3 cellular contexts compared by ENCODE assay signal in the genomic region with DNA sequence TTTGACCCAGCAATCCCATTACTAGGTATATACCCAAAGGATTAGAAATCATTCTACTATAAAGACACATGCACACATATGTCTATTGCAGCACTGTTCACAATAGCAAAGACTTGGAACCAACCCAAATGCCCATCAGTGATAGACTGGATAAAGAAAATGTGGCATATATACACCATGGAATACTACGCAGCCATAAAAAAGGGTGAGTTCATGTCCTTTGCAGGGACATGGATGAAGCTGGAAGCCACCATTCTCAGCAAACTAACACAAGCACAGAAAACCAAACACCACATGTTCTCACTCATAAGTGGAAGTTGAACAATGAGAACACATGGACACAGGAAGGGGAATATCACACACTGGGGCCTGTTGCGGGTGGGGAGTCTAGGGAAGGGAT. TPM values are rescaled to one million over a fixed set of nuclear protein-coding genes. Genes with fewer than 3 reads are reported as not detected.
DNase-seq lines count a peak whose midpoint lies in the region; ATAC-seq, FAIRE-seq and TF ChIP-seq lines count a peak whose summit lies in the region.
"Not testable (repeated sequence)": the region's sequence is repeated elsewhere in the genome, so short reads cannot be mapped to it uniquely, and the experiment has no call there.

No MANE protein-coding gene starts in this region.

- not testable (repeated sequence) for H3K9me3 ChIP-seq in HEK293 (ENCODE audit: control insufficient read depth, insufficient read depth, low read depth, low read length); K562 (replicated peaks; ENCODE audit: control insufficient read depth, insufficient read depth, low read depth, low read length); HepG2 (ENCODE audit: low read length)

- WGBS in K562 (ENCODE audit: insufficient coverage, low coverage, missing lambda C conversion rate) = 18% methylated on average over 2 of the region's 2 CpGs
- WGBS in HepG2 (ENCODE audit: low lambda C conversion rate) = 97% methylated on average over 2 of the region's 2 CpGs

- TF ChIP-seq EP300 in K562 (IDR thresholded peaks at IDR 0.05; ENCODE audit: low read length); HepG2 (IDR thresholded peaks at IDR 0.05; ENCODE audit: low read depth in 2 of 2, low read length in 2 of 2); HepG2 (CRISPR knock-in tag; IDR thresholded peaks at IDR 0.05; ENCODE audit: borderline replicate concordance): not testable (repeated sequence)

- intact Hi-C loops in K562 (cut with micrococcal nuclease); HepG2 (cut with micrococcal nuclease; ENCODE audit: unreplicated experiment): not testable (repeated sequence)

- not testable (repeated sequence) for H3K4me2 ChIP-seq in K562 (ENCODE audit: insufficient read depth, low read length); HepG2 (ENCODE audit: low read depth, low read length)

- H4K20me1 ChIP-seq in K562 (replicated peaks; ENCODE audit: control insufficient read depth, insufficient read depth, low read length); HepG2 (ENCODE audit: insufficient read depth, low read length): not testable (repeated sequence)

- not testable (repeated sequence) for FAIRE-seq in K562 (lab: Jason Lieb, UNC); HepG2 (lab: Jason Lieb, UNC)

- not testable (repeated sequence) for H3K4me3 ChIP-seq in HEK293 (ENCODE audit: low read depth, low read length); K562; HepG2 (replicated peaks in 1 of 3; ENCODE audit: insufficient read depth in 1 of 3, low read depth in 2 of 3, low read length in 3 of 3)

- not testable (repeated sequence) for H3K9me1 ChIP-seq in K562 (ENCODE audit: control insufficient read depth, insufficient read depth, low read length)

- in situ Hi-C loops in K562 (cut with MboI); HepG2 (cut with HindIII; ENCODE audit: extremely low pct_ligation_motif_present, low pct_unique_long_range_greater_than_20kb): not testable (repeated sequence)

- H3K27me3 ChIP-seq in K562 (ENCODE audit: control insufficient read depth in 2 of 2, insufficient read depth in 2 of 2, low read length in 2 of 2); HepG2 (ENCODE audit: control insufficient read depth in 1 of 2, insufficient read depth in 2 of 2, low read length in 2 of 2): not testable (repeated sequence)

- not testable (repeated sequence) for H3K79me2 ChIP-seq in K562 (ENCODE audit: control insufficient read depth, insufficient read depth, low read length); HepG2 (ENCODE audit: insufficient read depth, low read length)

- not testable (repeated sequence) for TF ChIP-seq CTCF in HEK293 (tag by site-specific recombination; IDR thresholded peaks at IDR 0.05); K562 (IDR thresholded peaks at IDR 0.05 in 2 of 3, conservative IDR thresholded peaks at IDR 0.05 in 1 of 3; ENCODE audit: insufficient read depth in 2 of 3, low read depth in 1 of 3, low read length in 3 of 3); HepG2 (CRISPR knock-in tag; IDR thresholded peaks at IDR 0.05)

- H3K9ac ChIP-seq in K562 (ENCODE audit: insufficient read depth in 1 of 2, low read depth in 2 of 2, low read length in 2 of 2); HepG2 (ENCODE audit: insufficient read depth, low read depth, low read length): not testable (repeated sequence)

- TF ChIP-seq POLR2A in K562 (conservative IDR thresholded peaks at IDR 0.05); HepG2 (IDR thresholded peaks at IDR 0.05; ENCODE audit: insufficient read depth in 1 of 2, low read depth in 2 of 2, low read length in 2 of 2): not testable (repeated sequence)

- H3K27ac ChIP-seq in HEK293 (ENCODE audit: extremely low read depth, low read depth, low read length); K562 (ENCODE audit: extremely low read depth, low read depth, low read length); HepG2 (ENCODE audit: extremely low read length, insufficient read depth, low read length): not testable (repeated sequence)

- not testable (repeated sequence) for H2AFZ ChIP-seq in K562 (ENCODE audit: low read depth, low read length); HepG2 (ENCODE audit: low read length)

- not testable (repeated sequence) for BruUV-seq in K562 (replicated peaks; lab: Mats Ljungman, UMichigan); HepG2 (replicated peaks; lab: Mats Ljungman, UMichigan)

- not testable (repeated sequence) for ATAC-seq in K562, HepG2

- not testable (repeated sequence) for H3K36me3 ChIP-seq in HEK293 (ENCODE audit: control insufficient read depth in 2 of 2, insufficient read depth in 1 of 2, low read length in 2 of 2); K562 (ENCODE audit: control insufficient read depth, insufficient read depth, low read length); HepG2 (replicated peaks in 1 of 2; ENCODE audit: control insufficient read depth in 1 of 2, insufficient read depth in 2 of 2, low read length in 2 of 2)

- POLR2A ChIA-PET in HEK293 (lab: Yijun Ruan, JAX); K562 (lab: Yijun Ruan, JAX); HepG2 (lab: Yijun Ruan, JAX): not testable (repeated sequence)

- DNase-seq in K562 (ENCODE audit: extremely low read depth in 1 of 4, low spot score in 3 of 4); HepG2 (ENCODE audit: low spot score): not testable (repeated sequence)

- TF ChIP-seq RAD21 in K562 (CRISPR knock-in tag; conservative IDR thresholded peaks at IDR 0.05 in 1 of 2, IDR thresholded peaks at IDR 0.05 in 1 of 2); HepG2 (CRISPR knock-in tag; IDR thresholded peaks at IDR 0.05): not testable (repeated sequence)

- CTCF ChIA-PET in HEK293 (lab: Yijun Ruan, JAX); K562 (lab: Yijun Ruan, JAX; ENCODE audit: low intra/inter-chr PET ratio); HepG2 (lab: Yijun Ruan, JAX; ENCODE audit: low intra/inter-chr PET ratio, low total read pairs): not testable (repeated sequence)

- H3K4me1 ChIP-seq in HEK293 (ENCODE audit: control insufficient read depth, insufficient read depth, low read length); K562 (replicated peaks in 1 of 2; ENCODE audit: control insufficient read depth in 2 of 2, insufficient read depth in 2 of 2, low read length in 2 of 2): not testable (repeated sequence)
- H3K4me1 ChIP-seq in HepG2 (ENCODE audit: insufficient read depth, low read length) = peaks cover 51% of the 10 kb centered on the region

RNA-seq across cellular contexts. Expression of a gene that starts 41.8 kb away (rescaled TPM):
- 3.0 and 10.7 TPM in 2 replicates for total RNA-seq in K562 (2011; cell fraction: chromatin; rRNA removed; ENCODE audit: low replicate concordance)
- total RNA-seq in K562 (2011; cell fraction: nucleolus; rRNA removed) = 3.0 and 3.9 TPM in 2 replicates
- total RNA-seq in K562 (2011; cell fraction: nucleoplasm; rRNA removed) = 5.9 and 10.9 TPM in 2 replicates
- 22.0 and 24.9 TPM in 2 replicates for total RNA-seq in K562 (2014; rRNA removed)
- 38.3 and 41.2 TPM in 2 replicates for total RNA-seq in K562 (2014; rRNA removed; fragmentation: Illumina TruSeq; extraction: Trizol)
- 37.9 and 40.1 TPM in 2 replicates for total RNA-seq in K562 (2015; rRNA removed; fragmentation: Illumina TruSeq; extraction: Trizol)
- 26.4 and 28.7 TPM in 2 replicates for total RNA-seq in K562 (2021)
- 32.8 and 38.6 TPM in 2 replicates for polyA plus RNA-seq in K562 (2011; rRNA removed)
- 6.6 and 15.4 TPM in 2 replicates for polyA plus RNA-seq in K562 (2011; cell fraction: cytosol; rRNA removed)
- 7.5 and 12.3 TPM in 2 replicates for polyA plus RNA-seq in K562 (2011; cell fraction: nucleus; rRNA removed)
- polyA plus RNA-seq in K562 (2012) = 25.0 and 26.4 TPM in 2 replicates
- polyA plus RNA-seq in K562 (2014; fragmentation: Illumina TruSeq; extraction: Trizol) = 31.4 and 31.8 TPM in 2 replicates
- 10 to 100 TPM; 17.6 to 39.3 TPM for polyA plus RNA-seq in K562 (2014; fragmentation: Nextera tagmentation; extraction: Ambion mirVana)
- polyA plus RNA-seq in K562 (2014; rRNA removed) = 29.9 and 30.3 TPM in 2 replicates
- 21.6 and 22.6 TPM in 2 replicates for polyA minus RNA-seq in K562 (2011; rRNA and poly(A)+ RNA removed)
- polyA minus RNA-seq in K562 (2011; cell fraction: cytosol; rRNA and poly(A)+ RNA removed) = 8.4 and 10.9 TPM in 2 replicates
- polyA minus RNA-seq in K562 (2011; cell fraction: nucleus; rRNA and poly(A)+ RNA removed) = 2.6 and 6.4 TPM in 2 replicates
- 77.8 and 139 TPM in 2 replicates for total RNA-seq in HepG2 (2016; rRNA removed; fragmentation: Illumina TruSeq; extraction: Trizol)
- total RNA-seq in HepG2 (2016; cell fraction: cytosol; rRNA removed; fragmentation: Illumina TruSeq; extraction: Trizol; ENCODE audit: low read depth) = 6.9 and 8.3 TPM in 2 replicates
- 76.3 and 140 TPM in 2 replicates for total RNA-seq in HepG2 (2016; cell fraction: insoluble cytoplasmic fraction; rRNA removed; fragmentation: Illumina TruSeq; extraction: Trizol)
- 25.2 and 26.5 TPM in 2 replicates for total RNA-seq in HepG2 (2016; cell fraction: membrane; rRNA removed; fragmentation: Illumina TruSeq; extraction: Trizol)
- total RNA-seq in HepG2 (2016; cell fraction: nucleus; rRNA removed; fragmentation: Illumina TruSeq; extraction: Trizol) = 38.4 and 42.0 TPM in 2 replicates
- polyA plus RNA-seq in HepG2 (2011; rRNA removed) = 19.9 and 26.0 TPM in 2 replicates
- polyA plus RNA-seq in HepG2 (2011; cell fraction: cytosol; rRNA removed) = 9.9 and 15.6 TPM in 2 replicates
- polyA plus RNA-seq in HepG2 (2011; cell fraction: nucleus; rRNA removed) = 4.4 and 6.4 TPM in 2 replicates
- 22.6 and 26.2 TPM in 2 replicates for polyA plus RNA-seq in HepG2 (2012)
- polyA plus RNA-seq in HepG2 (2016; cell fraction: cytosol; fragmentation: Illumina TruSeq; extraction: Trizol; ENCODE audit: low read depth) = 4.5 and 4.9 TPM in 2 replicates
- polyA plus RNA-seq in HepG2 (2016; cell fraction: insoluble cytoplasmic fraction; fragmentation: Illumina TruSeq; extraction: Trizol; ENCODE audit: low read depth) = 116 and 129 TPM in 2 replicates
- 13.7 and 15.0 TPM in 2 replicates for polyA plus RNA-seq in HepG2 (2016; cell fraction: membrane; fragmentation: Illumina TruSeq; extraction: Trizol; ENCODE audit: low read depth)
- 50.9 and 57.0 TPM in 2 replicates for polyA plus RNA-seq in HepG2 (2016; cell fraction: nucleus; fragmentation: Illumina TruSeq; extraction: Trizol; ENCODE audit: insufficient read depth, low read depth)
- polyA minus RNA-seq in HepG2 (2011; rRNA and poly(A)+ RNA removed; ENCODE audit: low replicate concordance) = 5.3 and 7.6 TPM in 2 replicates
- polyA minus RNA-seq in HepG2 (2011; cell fraction: cytosol; rRNA and poly(A)+ RNA removed) = 9.8 and 11.5 TPM in 2 replicates
- polyA minus RNA-seq in HepG2 (2011; cell fraction: nucleus; rRNA and poly(A)+ RNA removed) = 13.1 and 13.6 TPM in 2 replicates

RNA-seq across cellular contexts. Expression of a gene that starts 42.1 kb away (rescaled TPM):
- total RNA-seq in K562 (2011; cell fraction: chromatin; rRNA removed; ENCODE audit: low replicate concordance) = 17.5 and 57.3 TPM in 2 replicates
- total RNA-seq in K562 (2011; cell fraction: nucleolus; rRNA removed) = 7.0 and 11.7 TPM in 2 replicates
- total RNA-seq in K562 (2011; cell fraction: nucleoplasm; rRNA removed) = 14.9 and 18.1 TPM in 2 replicates
- total RNA-seq in K562 (2014; rRNA removed) = 11.3 and 16.8 TPM in 2 replicates
- total RNA-seq in K562 (2014; rRNA removed; fragmentation: Illumina TruSeq; extraction: Trizol) = 22.5 and 25.4 TPM in 2 replicates
- 19.5 and 23.3 TPM in 2 replicates for total RNA-seq in K562 (2015; rRNA removed; fragmentation: Illumina TruSeq; extraction: Trizol)
- total RNA-seq in K562 (2021) = 14.3 and 14.9 TPM in 2 replicates
- polyA plus RNA-seq in K562 (2011; rRNA removed) = 30.0 and 32.0 TPM in 2 replicates
- polyA plus RNA-seq in K562 (2011; cell fraction: cytosol; rRNA removed) = 3.4 and 10.0 TPM in 2 replicates
- 8.5 and 20.0 TPM in 2 replicates for polyA plus RNA-seq in K562 (2011; cell fraction: nucleus; rRNA removed)
- 18.2 and 22.5 TPM in 2 replicates for polyA plus RNA-seq in K562 (2012)
- 16.1 and 17.9 TPM in 2 replicates for polyA plus RNA-seq in K562 (2014; fragmentation: Illumina TruSeq; extraction: Trizol)
- 10 to 100 TPM; 11.0 to 14.2 TPM for polyA plus RNA-seq in K562 (2014; fragmentation: Nextera tagmentation; extraction: Ambion mirVana)
- polyA plus RNA-seq in K562 (2014; rRNA removed) = 14.7 and 19.2 TPM in 2 replicates
- polyA minus RNA-seq in K562 (2011; rRNA and poly(A)+ RNA removed) = 11.3 and 11.9 TPM in 2 replicates
- polyA minus RNA-seq in K562 (2011; cell fraction: cytosol; rRNA and poly(A)+ RNA removed) = 4.1 and 4.6 TPM in 2 replicates
- polyA minus RNA-seq in K562 (2011; cell fraction: nucleus; rRNA and poly(A)+ RNA removed) = 4.6 and 9.6 TPM in 2 replicates
- 11.0 and 17.3 TPM in 2 replicates for total RNA-seq in HepG2 (2016; rRNA removed; fragmentation: Illumina TruSeq; extraction: Trizol)
- 9.6 and 10.1 TPM in 2 replicates for total RNA-seq in HepG2 (2016; cell fraction: cytosol; rRNA removed; fragmentation: Illumina TruSeq; extraction: Trizol; ENCODE audit: low read depth)
- 10.8 and 14.2 TPM in 2 replicates for total RNA-seq in HepG2 (2016; cell fraction: insoluble cytoplasmic fraction; rRNA removed; fragmentation: Illumina TruSeq; extraction: Trizol)
- 6.1 and 6.6 TPM in 2 replicates for total RNA-seq in HepG2 (2016; cell fraction: membrane; rRNA removed; fragmentation: Illumina TruSeq; extraction: Trizol)
- 7.1 and 11.9 TPM in 2 replicates for total RNA-seq in HepG2 (2016; cell fraction: nucleus; rRNA removed; fragmentation: Illumina TruSeq; extraction: Trizol)
- polyA plus RNA-seq in HepG2 (2011; rRNA removed) = 4.4 and 7.3 TPM in 2 replicates
- 1.4 and 2.2 TPM in 2 replicates for polyA plus RNA-seq in HepG2 (2011; cell fraction: cytosol; rRNA removed)
- polyA plus RNA-seq in HepG2 (2011; cell fraction: nucleus; rRNA removed) = 3.0 and 4.4 TPM in 2 replicates
- 5.3 and 5.4 TPM in 2 replicates for polyA plus RNA-seq in HepG2 (2012)
- polyA plus RNA-seq in HepG2 (2016; cell fraction: cytosol; fragmentation: Illumina TruSeq; extraction: Trizol; ENCODE audit: low read depth) = 0.87 and 1.7 TPM in 2 replicates
- polyA plus RNA-seq in HepG2 (2016; cell fraction: insoluble cytoplasmic fraction; fragmentation: Illumina TruSeq; extraction: Trizol; ENCODE audit: low read depth) = 9.6 and 12.3 TPM in 2 replicates
- 2.6 and 3.3 TPM in 2 replicates for polyA plus RNA-seq in HepG2 (2016; cell fraction: membrane; fragmentation: Illumina TruSeq; extraction: Trizol; ENCODE audit: low read depth)
- polyA plus RNA-seq in HepG2 (2016; cell fraction: nucleus; fragmentation: Illumina TruSeq; extraction: Trizol; ENCODE audit: insufficient read depth, low read depth) = 20.4 and 22.6 TPM in 2 replicates
- 1.2 and 2.0 TPM in 2 replicates for polyA minus RNA-seq in HepG2 (2011; rRNA and poly(A)+ RNA removed; ENCODE audit: low replicate concordance)
- 1.1 and 2.1 TPM in 2 replicates for polyA minus RNA-seq in HepG2 (2011; cell fraction: cytosol; rRNA and poly(A)+ RNA removed)
- polyA minus RNA-seq in HepG2 (2011; cell fraction: nucleus; rRNA and poly(A)+ RNA removed) = 4.6 and 6.2 TPM in 2 replicates
